ENCODE assay signal across 8 cellular contexts in the genomic region with DNA sequence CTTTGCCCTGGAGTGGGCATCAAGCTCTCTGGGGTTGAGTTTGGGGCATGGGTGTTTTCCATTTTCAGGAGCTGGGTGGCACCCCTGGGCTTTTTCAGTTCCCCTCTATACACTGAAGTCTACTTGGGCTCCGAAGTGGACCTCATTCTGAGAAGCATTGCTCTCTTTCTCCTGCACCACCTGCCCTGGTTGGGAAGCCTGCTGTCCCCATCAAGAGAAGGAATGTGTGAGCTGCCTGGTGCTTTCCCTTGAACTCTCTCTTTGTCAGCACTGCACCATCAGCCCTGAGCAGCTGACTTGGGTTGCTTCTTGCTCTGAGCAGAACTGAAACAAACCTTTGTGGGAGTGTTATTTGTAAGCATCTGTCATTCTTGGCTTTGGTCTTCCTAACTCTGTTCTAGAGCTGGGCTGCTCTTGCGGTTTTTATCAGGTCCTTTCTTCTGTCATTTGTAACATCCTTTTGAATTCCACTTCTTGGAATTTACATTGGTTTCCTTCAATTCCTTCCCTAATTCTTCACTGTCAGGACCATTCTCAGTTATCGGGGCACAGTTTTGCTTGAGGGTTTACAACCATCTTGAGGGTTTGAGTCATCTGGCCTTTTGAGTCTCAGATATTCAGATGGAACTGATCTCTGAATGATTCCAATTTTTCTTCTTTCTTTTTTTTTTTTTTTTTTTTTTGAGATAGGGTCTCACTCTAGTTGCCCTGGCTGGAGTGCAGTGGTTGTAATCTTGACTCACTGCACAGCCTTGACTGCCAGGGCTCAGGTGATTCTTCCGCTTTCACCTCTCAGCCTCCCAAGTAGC. TPM values are rescaled to one million over a fixed set of nuclear protein-coding genes. Genes with fewer than 3 reads are reported as not detected.
DNase-seq lines count a peak whose midpoint lies in the region; ATAC-seq and TF ChIP-seq lines count a peak whose summit lies in the region.

No MANE protein-coding gene starts in this region.

- no peaks in the 10 kb centered on the region for H3K4me1 ChIP-seq in fibroblast of lung (ENCODE audit: control insufficient read depth, extremely low read depth, insufficient read depth, low read length)

- DNase-seq in NCI-H1694 (lab: John Stamatoyannopoulos, UW) (peak; percentile 18), NCI-H1694 treated with DMSO at 0.1 percent for 48 hours (lab: John Stamatoyannopoulos, UW) (no peak), fibroblast of lung (ENCODE audit: low read depth in 2 of 2) (peak; percentile 16 to 78), SKM-1 (lab: John Stamatoyannopoulos, UW; ENCODE audit: unreplicated experiment) (no peak), iPS-NIHi11 (ENCODE audit: low spot score) (no peak)
- DNase-seq in stimulated activated CD8-positive, alpha-beta memory T cell treated with anti-CD3 and anti-CD28 coated beads, Interleukin-7, amount 100 ng/mL, for 48 hours (ENCODE audit: extremely low read depth in 1 of 2, low read depth in 1 of 2) = peak; percentile 19 to 55

- peak; percentile 89 for ATAC-seq in HG02798 (IDR thresholded peaks at IDR 0.05; ENCODE audit: poor library complexity, unreplicated experiment)
- peak; percentile 40; the same call in 2 of the 3 replicates for ATAC-seq in SK-N-SH treated with all-trans-retinoic acid at 6 μM for 48 hours

- peaks cover 1% of the 10 kb centered on the region for H4K20me1 ChIP-seq in fibroblast of lung (ENCODE audit: control insufficient read depth, extremely low read depth, insufficient read depth, low read length)

- TF ChIP-seq CTCF in fibroblast of lung (conservative IDR thresholded peaks at IDR 0.05 in 1 of 2, IDR thresholded peaks at IDR 0.05 in 1 of 2; ENCODE audit: low read depth in 1 of 2, low read length in 2 of 2) = no peak

- H3K27me3 ChIP-seq in fibroblast of lung (ENCODE audit: control insufficient read depth, insufficient read depth, low read length) = no peaks in the 10 kb centered on the region

- H3K4me3 ChIP-seq in fibroblast of lung (replicated peaks in 1 of 4; ENCODE audit: control extremely low read depth in 1 of 4, insufficient read depth in 1 of 4, low read depth in 3 of 4, low read length in 4 of 4) = peak overlapping the region in 1 of 4 experiments; percentile 5

- peaks cover 90% of the 10 kb centered on the region for H3K79me2 ChIP-seq in fibroblast of lung (ENCODE audit: control insufficient read depth, insufficient read depth, low read length)

- no peak overlapping the region for H2AFZ ChIP-seq in fibroblast of lung (ENCODE audit: low read length)

- peaks cover under 1% of the 10 kb centered on the region for H3K36me3 ChIP-seq in fibroblast of lung (ENCODE audit: control insufficient read depth, insufficient read depth, low read length)

- H3K9me3 ChIP-seq in fibroblast of lung (ENCODE audit: control insufficient read depth, insufficient read depth, low read depth, low read length) = no peaks in the 10 kb centered on the region

- no peak overlapping the region for H3K4me2 ChIP-seq in fibroblast of lung (ENCODE audit: extremely low read depth, insufficient read depth, low read length)

- H3K27ac ChIP-seq in fibroblast of lung (ENCODE audit: insufficient read depth, low read length) = no peak overlapping the region

- H3K9ac ChIP-seq in fibroblast of lung (ENCODE audit: insufficient read depth, low read length) = no peak overlapping the region

TF ChIP-seq in SK-N-SH treated with all-trans-retinoic acid at 6 μM for 48 hours, 23 proteins besides CTCF, POLR2A, EP300 and RAD21:
- TF ChIP-seq ZFP30 (CRISPR knock-in tag; IDR thresholded peaks at IDR 0.05) = no peak
- TF ChIP-seq ZNF565 (CRISPR knock-in tag; conservative IDR thresholded peaks at IDR 0.05; ENCODE audit: low read depth) = no peak
- TF ChIP-seq, protein P1, sequence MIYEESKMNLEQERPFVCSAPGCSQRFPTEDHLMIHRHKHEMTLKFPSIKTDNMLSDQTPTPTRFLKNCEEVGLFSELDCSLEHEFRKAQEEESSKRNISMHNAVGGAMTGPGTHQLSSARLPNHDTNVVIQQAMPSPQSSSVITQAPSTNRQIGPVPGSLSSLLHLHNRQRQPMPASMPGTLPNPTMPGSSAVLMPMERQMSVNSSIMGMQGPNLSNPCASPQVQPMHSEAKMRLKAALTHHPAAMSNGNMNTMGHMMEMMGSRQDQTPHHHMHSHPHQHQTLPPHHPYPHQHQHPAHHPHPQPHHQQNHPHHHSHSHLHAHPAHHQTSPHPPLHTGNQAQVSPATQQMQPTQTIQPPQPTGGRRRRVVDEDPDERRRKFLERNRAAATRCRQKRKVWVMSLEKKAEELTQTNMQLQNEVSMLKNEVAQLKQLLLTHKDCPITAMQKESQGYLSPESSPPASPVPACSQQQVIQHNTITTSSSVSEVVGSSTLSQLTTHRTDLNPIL (CRISPR knock-in tag; IDR thresholded peaks at IDR 0.05; ENCODE audit: low read depth) = no peak
- no peak for TF ChIP-seq TCF4 (CRISPR knock-in tag; IDR thresholded peaks at IDR 0.05; ENCODE audit: borderline replicate concordance)

RNA-seq across cellular contexts. Expression of a gene that starts 20.5 kb away (rescaled TPM):
- 19.8 and 23.8 TPM in 2 replicates for total RNA-seq in fibroblast of lung
- 82.4 and 109 TPM in 2 replicates for polyA plus RNA-seq in fibroblast of lung
- 77.0 and 95.2 TPM in 2 replicates for polyA plus RNA-seq in fibroblast of lung (2012)
- 43.9 and 46.0 TPM in 2 replicates for polyA minus RNA-seq in fibroblast of lung (ENCODE audit: low replicate concordance)

RNA-seq across cellular contexts. Expression of a gene that starts 36.7 kb away (rescaled TPM):
- under 0.01 and 0.50 TPM in 2 replicates for total RNA-seq in fibroblast of lung
- 0.02 and 0.03 TPM in 2 replicates for polyA plus RNA-seq in fibroblast of lung
- 0.06 TPM in 1 of 2 replicates, not detected in the other for polyA plus RNA-seq in fibroblast of lung (2012)
- 1.3 and 1.8 TPM in 2 replicates for polyA minus RNA-seq in fibroblast of lung (ENCODE audit: low replicate concordance)

RNA-seq across cellular contexts. Expression of a gene that starts 41.8 kb away (rescaled TPM):
- total RNA-seq in fibroblast of lung = 7.4 and 10.4 TPM in 2 replicates
- 4.7 and 5.7 TPM in 2 replicates for polyA plus RNA-seq in fibroblast of lung
- 10.6 and 16.0 TPM in 2 replicates for polyA plus RNA-seq in fibroblast of lung (2012)
- 8.0 and 13.5 TPM in 2 replicates for polyA minus RNA-seq in fibroblast of lung (ENCODE audit: low replicate concordance)

RNA-seq across cellular contexts. Expression of a gene that starts 44.6 kb away (rescaled TPM):
- total RNA-seq in fibroblast of lung = under 0.01 and 0.17 TPM in 2 replicates
- polyA plus RNA-seq in fibroblast of lung = 0.03 and 0.06 TPM in 2 replicates
- 0.10 TPM in 1 of 2 replicates, not detected in the other for polyA plus RNA-seq in fibroblast of lung (2012)
- polyA minus RNA-seq in fibroblast of lung (ENCODE audit: low replicate concordance) = not detected in 2 replicates

RNA-seq across cellular contexts. Expression of a gene that starts 54.1 kb away (rescaled TPM):
- total RNA-seq in fibroblast of lung = 13.2 and 14.6 TPM in 2 replicates
- polyA plus RNA-seq in fibroblast of lung = 12.0 and 17.2 TPM in 2 replicates
- 34.7 and 78.1 TPM in 2 replicates for polyA plus RNA-seq in fibroblast of lung (2012)
- polyA minus RNA-seq in fibroblast of lung (ENCODE audit: low replicate concordance) = 20.7 and 22.4 TPM in 2 replicates

Comparison
In these comparisons a context has a peak if more than half of its experiments do, and no peak if none do; other contexts are left out.
1. DNase-seq: peak in NCI-H1694 (single experiment), fibroblast of lung (2 of 2) and stimulated activated CD8-positive, alpha-beta memory T cell treated with anti-CD3 and anti-CD28 coated beads, Interleukin-7, amount 100 ng/mL, for 48 hours (2 of 2); none in NCI-H1694 treated with DMSO at 0.1 percent for 48 hours (single experiment), SKM-1 (single experiment) and iPS-NIHi11 (single experiment).